In genomic region chr16:30120340-30121105, GRCh38 we compare ENCODE assay signal across 12 cellular contexts. TPM values are rescaled to one million over a fixed set of nuclear protein-coding genes. Genes with fewer than 3 reads are reported as not detected.
DNase-seq lines count a peak whose midpoint lies in the region; ATAC-seq, FAIRE-seq and TF ChIP-seq lines count a peak whose summit lies in the region.
"Had no signal": no experiment of that assay in that cellular context is flagged by ENCODE, and none has a peak within 500 bp of the region (broad histone marks: within the 10 kb centered on the region; RNA-seq: fewer than 3 reads in every experiment).

No MANE protein-coding gene starts in this region.

- peaks cover 10% of the 10 kb centered on the region for H3F3A ChIP-seq in neural progenitor cell (ENCODE audit: low read depth)

- intact Hi-C loops in CD4-positive, alpha-beta T cell (cut with DNase I, micrococcal nuclease), result loop anchor here in 1 of 2 experiments (2.0 kb wide), 1 partner anchor 24 kb away; the partner anchor contains the start of gene YPEL3

- H3K9me3 ChIP-seq in CD4-positive, alpha-beta T cell (ENCODE audit: control insufficient read depth, low read length), result no peaks in the 10 kb centered on the region
- H3K9me3 ChIP-seq in neural progenitor cell (ENCODE audit: low read depth), result no peaks in the 10 kb centered on the region

- no peaks in the 10 kb centered on the region for H3K27me3 Mint-ChIP-seq in CD4-positive, alpha-beta T cell
- no peaks in the 10 kb centered on the region for H3K27me3 Mint-ChIP-seq in IgD-negative memory B cell
- no peaks in the 10 kb centered on the region for H3K27me3 Mint-ChIP-seq in effector memory CD8-positive, alpha-beta T cell
- H3K27me3 Mint-ChIP-seq in neural progenitor cell (ENCODE audit: insufficient read depth, low read depth), result peaks cover 4% of the 10 kb centered on the region

- no peak overlapping the region for H3K4me2 ChIP-seq in neural progenitor cell

- no peak for FAIRE-seq in GM19239 (lab: Jason Lieb, UNC)

- ATAC-seq in CD4-positive, alpha-beta T cell (ENCODE audit: poor library complexity), result no peak
- ATAC-seq in effector memory CD8-positive, alpha-beta T cell (replicated peaks), result no peak
- ATAC-seq in HG02840 (IDR thresholded peaks at IDR 0.05; ENCODE audit: low FRiP score, unreplicated experiment), result no peak

- H3K27ac Mint-ChIP-seq in CD4-positive, alpha-beta T cell, result peak overlapping the region; percentile 81
- peak overlapping the region in 2 of 3 donors; percentile 39 to 70 for H3K27ac Mint-ChIP-seq in IgD-negative memory B cell
- H3K27ac Mint-ChIP-seq in effector memory CD8-positive, alpha-beta T cell, result peak overlapping the region; percentile 29 to 77
- H3K27ac Mint-ChIP-seq in neural progenitor cell, result no peak overlapping the region

- H3K27me3 ChIP-seq in CD4-positive, alpha-beta T cell (ENCODE audit: control insufficient read depth, insufficient read depth, low read length), result no peaks in the 10 kb centered on the region
- H3K27me3 ChIP-seq in neural progenitor cell, result no peaks in the 10 kb centered on the region

- H4K20me1 ChIP-seq in neural progenitor cell (ENCODE audit: low read depth), result no peaks in the 10 kb centered on the region

- TF ChIP-seq CTCF in CD4-positive, alpha-beta T cell (IDR thresholded peaks at IDR 0.05), result no peak
- no peak for TF ChIP-seq CTCF in neural progenitor cell (IDR thresholded peaks at IDR 0.05)

- H3K4me3 Mint-ChIP-seq in CD4-positive, alpha-beta T cell, result peak overlapping the region; percentile 72
- H3K4me3 Mint-ChIP-seq in IgD-negative memory B cell (peak overlapping the region in 2 of 4 donors; percentile 21 to 78), neural progenitor cell (peak overlapping the region; percentile 46)
- H3K4me3 Mint-ChIP-seq in effector memory CD8-positive, alpha-beta T cell, result peak overlapping the region in 1 of 2 donors; percentile 40

- no peak overlapping the region for H3K27ac ChIP-seq in CD4-positive, alpha-beta T cell (ENCODE audit: low read depth, low read length)
- H3K27ac ChIP-seq in neural progenitor cell, result no peak overlapping the region

- POLR2A ChIA-PET in CD4-positive, alpha-beta T cell (lab: Charles Lee), result interaction anchor here (1.2 to 2.5 kb wide), 3 partner anchors 29 to 65 kb away, joined by 4 to 11 read pairs (median 9); partner anchors contain the start of genes CORO1A and TBX6

- no peak overlapping the region for H3K9ac ChIP-seq in neural progenitor cell

- H3K36me3 Mint-ChIP-seq in CD4-positive, alpha-beta T cell (ENCODE audit: low read depth), result peaks cover 43% of the 10 kb centered on the region
- H3K36me3 Mint-ChIP-seq in IgD-negative memory B cell (no peaks in the 10 kb centered on the region), neural progenitor cell (peaks cover 12% of the 10 kb centered on the region)
- H3K36me3 Mint-ChIP-seq in effector memory CD8-positive, alpha-beta T cell (ENCODE audit: insufficient read depth), result peaks cover 4% of the 10 kb centered on the region

- no peak overlapping the region for H2AFZ ChIP-seq in neural progenitor cell (replicated peaks)

- CTCF ChIA-PET in CD4-positive, alpha-beta T cell (lab: Charles Lee), result interaction anchor here (1.5 kb wide), 1 partner anchor 28 kb away, joined by 4 read pairs; the partner anchor contains the start of gene TBX6

- peaks cover 4% of the 10 kb centered on the region for H3K4me1 ChIP-seq in neural progenitor cell

- H3K4me1 Mint-ChIP-seq in CD4-positive, alpha-beta T cell (ENCODE audit: low read depth), result peaks cover 28% of the 10 kb centered on the region
- H3K4me1 Mint-ChIP-seq in IgD-negative memory B cell (peaks cover 0 to 11% (median 8%) of the 10 kb centered on the region in 3 donors), neural progenitor cell (peaks cover 18% of the 10 kb centered on the region)
- peaks cover 9 to 19% of the 10 kb centered on the region in 2 donors for H3K4me1 Mint-ChIP-seq in effector memory CD8-positive, alpha-beta T cell (ENCODE audit: low read depth in 2 of 2)

- no peak for DNase-seq in CD4-positive, alpha-beta T cell
- no peak for DNase-seq in effector memory CD8-positive, alpha-beta T cell
- DNase-seq in neural progenitor cell (ENCODE audit: low spot score) (no peak), GM19239 (ENCODE audit: insufficient read length, low spot score) (no peak), mesenteric fat pad (ENCODE audit: low spot score) (no peak)
- DNase-seq: activated CD4-positive, alpha-beta T cell treated with anti-CD3 and anti-CD28 coated beads for 48 hours; COR-L47; NCI-H1092; NCI-H446 had no signal

- H3K79me2 ChIP-seq in neural progenitor cell (ENCODE audit: low read depth), result no peaks in the 10 kb centered on the region

- H3K9me3 Mint-ChIP-seq in CD4-positive, alpha-beta T cell, result no peaks in the 10 kb centered on the region
- H3K9me3 Mint-ChIP-seq in IgD-negative memory B cell, result no peaks in the 10 kb centered on the region
- H3K9me3 Mint-ChIP-seq in effector memory CD8-positive, alpha-beta T cell, result no peaks in the 10 kb centered on the region
- no peaks in the 10 kb centered on the region for H3K9me3 Mint-ChIP-seq in neural progenitor cell

- H3K4me3 ChIP-seq in neural progenitor cell, result no peak overlapping the region

- no peaks in the 10 kb centered on the region for H3K36me3 ChIP-seq in neural progenitor cell

RNA-seq across cellular contexts. Expression of gene MAPK3, which starts 2.5 kb away (rescaled TPM):
- total RNA-seq in CD4-positive, alpha-beta T cell, result 10 to 100 TPM; 49.0 to 51.5 TPM
- polyA plus RNA-seq in IgD-negative memory B cell, result 8.6 TPM
- total RNA-seq in neural progenitor cell (ENCODE audit: low replicate concordance), result 20.9 and 41.1 TPM in 2 replicates
- 135 TPM for total RNA-seq in mesenteric fat pad

RNA-seq across cellular contexts. Expression of gene GDPD3, which starts 7.2 kb away (rescaled TPM):
- 1 to 10 TPM; 5.2 to 6.4 TPM for total RNA-seq in CD4-positive, alpha-beta T cell
- not detected for polyA plus RNA-seq in IgD-negative memory B cell
- total RNA-seq in neural progenitor cell (ENCODE audit: low replicate concordance), result 0.12 and 0.13 TPM in 2 replicates
- total RNA-seq in mesenteric fat pad, result 4.3 TPM

RNA-seq across cellular contexts. Expression of gene YPEL3, which starts 24.5 kb away (rescaled TPM):
- total RNA-seq in CD4-positive, alpha-beta T cell, result 100 to 1,000 TPM; 154 to 166 TPM
- polyA plus RNA-seq in IgD-negative memory B cell, result 362 TPM
- total RNA-seq in neural progenitor cell (ENCODE audit: low replicate concordance) (6.8 and 30.7 TPM in 2 replicates), mesenteric fat pad (49.3 TPM)

RNA-seq across cellular contexts. Expression of gene TBX6, which starts 28.8 kb away (rescaled TPM):
- under 1 TPM; 0.42 to 0.47 TPM for total RNA-seq in CD4-positive, alpha-beta T cell
- polyA plus RNA-seq in IgD-negative memory B cell, result not detected
- total RNA-seq in neural progenitor cell (ENCODE audit: low replicate concordance) (0.39 and 2.8 TPM in 2 replicates), mesenteric fat pad (0.67 TPM)
- polyA plus RNA-seq: fibroblast of lung had no signal

RNA-seq across cellular contexts. Expression of gene PPP4C, which starts 44.7 kb away (rescaled TPM):
- total RNA-seq in CD4-positive, alpha-beta T cell, result 10 to 100 TPM; 83.9 to 87.3 TPM
- 187 TPM for polyA plus RNA-seq in IgD-negative memory B cell
- total RNA-seq in neural progenitor cell (ENCODE audit: low replicate concordance) (93.3 and 166 TPM in 2 replicates), mesenteric fat pad (81.1 TPM)
